ENCODE assay signal across 13 cellular contexts in the genomic region with DNA sequence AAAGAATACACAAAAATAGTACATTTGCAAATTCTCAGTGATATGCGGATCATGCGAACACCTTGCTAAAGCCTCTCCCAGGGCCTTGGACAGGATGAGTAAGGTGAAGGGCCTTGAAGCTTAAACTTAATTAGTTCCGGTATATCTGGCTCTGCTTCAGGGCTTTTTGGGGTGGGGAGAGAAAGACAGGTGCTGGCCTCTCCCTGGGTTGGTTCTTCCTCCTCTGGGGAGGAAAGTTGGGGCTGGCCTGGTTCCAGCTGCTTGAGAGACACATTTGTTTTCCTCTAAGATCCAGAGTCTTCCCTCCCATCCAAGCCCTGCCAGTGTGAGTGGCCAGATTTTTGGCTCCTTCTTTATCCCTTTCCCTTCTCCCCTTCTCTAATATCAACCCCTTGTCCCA.
"Had no signal": no experiment of that assay in that cellular context is flagged by ENCODE, and none has a peak within 500 bp of the region (broad histone marks: within the 10 kb centered on the region; RNA-seq: fewer than 3 reads in every experiment).

No MANE protein-coding gene starts in this region.

- H3K36me3 ChIP-seq: breast epithelium, gastroesophageal sphincter, left lung had no signal

- H3K4me3 ChIP-seq: breast epithelium, gastroesophageal sphincter, left lung had no signal

- H3K4me1 ChIP-seq: breast epithelium had no signal

- DNase-seq: activated CD4-positive, alpha-beta T cell treated with anti-CD3 and anti-CD28 coated beads, Interleukin-2, amount 50 U/mL, for 1 hour; activated CD4-positive, CD25-positive, alpha-beta regulatory T cell; activated gamma-delta T cell treated with Interleukin-2 at 50 U/mL for 16 hours; activated naive CD8-positive, alpha-beta T cell treated with anti-CD3 and anti-CD28 coated beads, Interleukin-2, amount 10 ng/mL, durations not matched to agents 7 days and 5 days; activated T-cell treated with anti-CD3 and anti-CD28 coated beads, Interleukin-2, amount 50 U/mL, for 4 hours; anterior cingulate cortex; left lung; mesendoderm; stimulated activated CD4-positive, alpha-beta T cell treated with anti-CD3 and anti-CD28 coated beads, Interleukin-2, amount 100 ng/mL, for 48 hours; stimulated activated naive CD4-positive, alpha-beta T cell treated with Interleukin-2 at 50 U/mL for 16 hours; trophoblast cell had no signal

- ATAC-seq: activated T-cell treated with anti-CD3 and anti-CD28 coated beads, Interleukin-2, amount 50 U/mL, for 4 hours; gastroesophageal sphincter; left lung had no signal

- H3K27ac ChIP-seq: breast epithelium, gastroesophageal sphincter, left lung had no signal
